23 cellular contexts compared by ENCODE assay signal in the genomic region with DNA sequence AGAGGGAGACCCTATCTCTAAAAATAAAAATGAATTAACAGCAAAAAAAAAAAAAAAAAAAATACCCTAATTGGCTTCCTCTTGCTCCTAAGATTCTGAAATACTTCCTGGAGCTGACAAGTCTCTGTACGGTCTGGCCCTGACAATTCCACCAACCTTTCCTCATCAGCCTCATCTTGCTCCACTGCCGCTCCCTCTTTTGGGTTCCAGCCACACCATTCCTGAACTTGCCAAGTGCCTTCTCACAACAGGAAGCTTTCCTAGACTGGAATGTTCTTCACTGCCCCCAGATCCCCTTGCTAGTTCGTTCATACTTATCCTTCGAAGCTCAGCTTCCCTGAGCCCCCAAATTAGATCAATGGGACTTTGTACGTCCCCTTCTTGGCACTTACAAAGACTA. TPM values are rescaled to one million over a fixed set of nuclear protein-coding genes. Genes with fewer than 3 reads are reported as not detected.
"Had no signal": no experiment of that assay in that cellular context is flagged by ENCODE, and none has a peak within 500 bp of the region (broad histone marks: within the 10 kb centered on the region; RNA-seq: fewer than 3 reads in every experiment).

No MANE protein-coding gene starts in this region.

- H3K4me1 ChIP-seq: colonic mucosa had no signal

- H3K4me2 ChIP-seq: smooth muscle cell had no signal

- H3K4me3 Mint-ChIP-seq: endodermal cell, immature natural killer cell, memory B cell, naive B cell, nephron progenitor cell, type B pancreatic cell had no signal

- H3K36me3 ChIP-seq: colonic mucosa, left ventricle myocardium inferior, lower lobe of right lung, ovary, uterus had no signal

- H3K27me3 ChIP-seq: colonic mucosa, gastroesophageal sphincter, ovary, uterus had no signal

- ATAC-seq: gastroesophageal sphincter, left cardiac atrium, lower lobe of right lung, right cardiac atrium had no signal

- DNase-seq: colonic mucosa; dermis blood vessel endothelial cell; effector CD4-positive, alpha-beta T cell; endodermal cell; erythroblast; foreskin fibroblast; glutamatergic neuron; immature natural killer cell; left cardiac atrium; left ventricle myocardium inferior; lower lobe of right lung; naive B cell; nephron progenitor cell; ovary; right cardiac atrium; stimulated activated CD4-positive, alpha-beta T cell treated with anti-CD3 and anti-CD28 coated beads, Interleukin-2, amount 100 ng/mL, for 48 hours; stimulated activated naive CD4-positive, alpha-beta T cell treated with Interleukin-2 at 50 U/mL for 16 hours; uterus had no signal

- H3K36me3 Mint-ChIP-seq: immature natural killer cell, memory B cell, naive B cell, type B pancreatic cell had no signal

- H3K4me1 Mint-ChIP-seq: immature natural killer cell, memory B cell, naive B cell had no signal

- H3K27ac ChIP-seq: colonic mucosa, left ventricle myocardium inferior, lower lobe of right lung, ovary, uterus had no signal

- H3K27ac Mint-ChIP-seq: endodermal cell, immature natural killer cell, memory B cell, naive B cell, nephron progenitor cell, type B pancreatic cell had no signal

- H3K4me3 ChIP-seq: colonic mucosa, gastroesophageal sphincter, left ventricle myocardium inferior, lower lobe of right lung, ovary, smooth muscle cell, uterus had no signal

- H3K9me3 Mint-ChIP-seq: immature natural killer cell, memory B cell, naive B cell, nephron progenitor cell, type B pancreatic cell had no signal

- H3K27me3 Mint-ChIP-seq: type B pancreatic cell had no signal

RNA-seq across cellular contexts. Expression of gene AKNAD1, which starts 37.0 kb away (rescaled TPM):
- total RNA-seq: colonic mucosa, endothelial cell of umbilical vein, left cardiac atrium, left ventricle myocardium inferior, ovary, right cardiac atrium, smooth muscle cell had no signal
- polyA plus RNA-seq: endothelial cell of umbilical vein, immature natural killer cell, right cardiac atrium had no signal
